Comparison of ENCODE assay signal across 9 cellular contexts in genomic region chr10:3469639-3470020, GRCh38.
DNase-seq lines count a peak whose midpoint lies in the region; ATAC-seq, FAIRE-seq and TF ChIP-seq lines count a peak whose summit lies in the region.
"Had no signal": no experiment of that assay in that cellular context is flagged by ENCODE, and none has a peak within 500 bp of the region (broad histone marks: within the 10 kb centered on the region; RNA-seq: fewer than 3 reads in every experiment).

No MANE protein-coding gene starts in this region.

- no peak overlapping the region for H3K4me3 Mint-ChIP-seq in activated T-helper 2 cell treated with anti-CD3 and anti-CD28 coated beads, Interferon-gamma antibody, Interleukin-2, Interleukin-4, amounts not matched to agents 10 μg/mL and 5 μg/mL and 100 μg/mL, durations not matched to agents 14 hours and 24 hours and 36 hours (ENCODE audit: low read depth)

- intact Hi-C loops in activated T-helper 2 cell treated with anti-CD3 and anti-CD28 coated beads, Interferon-gamma antibody, Interleukin-2, Interleukin-4, amounts not matched to agents 10 μg/mL and 5 μg/mL and 100 μg/mL, durations not matched to agents 14 hours and 24 hours and 36 hours (cut with micrococcal nuclease): loop anchor here (2.0 to 10.0 kb wide), 7 partner anchors 47 to 1183 kb away; no protein-coding TSS in a partner anchor

- peak overlapping the region; percentile 46 for H3K27ac Mint-ChIP-seq in activated T-helper 2 cell treated with anti-CD3 and anti-CD28 coated beads, Interferon-gamma antibody, Interleukin-2, Interleukin-4, amounts not matched to agents 10 μg/mL and 5 μg/mL and 100 μg/mL, durations not matched to agents 14 hours and 24 hours and 36 hours

- H3K27ac ChIP-seq in gastroesophageal sphincter (peak overlapping the region; percentile 89 to 97 (median 92)), skin epidermis (peak overlapping the region in 20 of 21 experiments; percentile 77 to 97 (median 92))

- peak; percentile 28 for FAIRE-seq in GM12891 (lab: Jason Lieb, UNC)

- H3K4me1 ChIP-seq in gastroesophageal sphincter: peaks cover 15 to 85% (median 37%) of the 10 kb centered on the region in 3 donors

- H3K9me3 Mint-ChIP-seq in activated T-helper 2 cell treated with anti-CD3 and anti-CD28 coated beads, Interferon-gamma antibody, Interleukin-2, Interleukin-4, amounts not matched to agents 10 μg/mL and 5 μg/mL and 100 μg/mL, durations not matched to agents 14 hours and 24 hours and 36 hours: no peaks in the 10 kb centered on the region

- DNase-seq in GM12891 (ENCODE audit: insufficient read length, low spot score): no peak
- DNase-seq in activated T-helper 2 cell treated with anti-CD3 and anti-CD28 coated beads, Interferon-gamma antibody, Interleukin-2, Interleukin-4, amounts not matched to agents 10 μg/mL and 5 μg/mL and 100 μg/mL, durations not matched to agents 14 hours and 24 hours and 36 hours (ENCODE audit: low spot score): no peak
- DNase-seq in GM19238 (ENCODE audit: insufficient read length, low spot score): no peak
- no peak for DNase-seq in activated CD8-positive, alpha-beta memory T cell treated with anti-CD3 and anti-CD28 coated beads for 24 hours
- DNase-seq in NCI-H2227 treated with DMSO at 0.1 percent for 48 hours (lab: John Stamatoyannopoulos, UW): no peak
- DNase-seq: NCI-H2081 had no signal

- TF ChIP-seq CTCF in gastroesophageal sphincter (IDR thresholded peaks at IDR 0.05): no peak

- H3K27me3 ChIP-seq in gastroesophageal sphincter: no peaks in the 10 kb centered on the region

- H3K36me3 Mint-ChIP-seq in activated T-helper 2 cell treated with anti-CD3 and anti-CD28 coated beads, Interferon-gamma antibody, Interleukin-2, Interleukin-4, amounts not matched to agents 10 μg/mL and 5 μg/mL and 100 μg/mL, durations not matched to agents 14 hours and 24 hours and 36 hours (ENCODE audit: low read depth): peaks cover 8% of the 10 kb centered on the region

- no peak for TF ChIP-seq POLR2A in GM12891 (IDR thresholded peaks at IDR 0.05; ENCODE audit: low read depth, low read length)
- TF ChIP-seq POLR2A in gastroesophageal sphincter (IDR thresholded peaks at IDR 0.05): no peak

- peaks cover 73% of the 10 kb centered on the region for H3K4me1 Mint-ChIP-seq in activated T-helper 2 cell treated with anti-CD3 and anti-CD28 coated beads, Interferon-gamma antibody, Interleukin-2, Interleukin-4, amounts not matched to agents 10 μg/mL and 5 μg/mL and 100 μg/mL, durations not matched to agents 14 hours and 24 hours and 36 hours (ENCODE audit: low read depth)

- no peaks in the 10 kb centered on the region for H3K9me3 ChIP-seq in gastroesophageal sphincter

- H3K36me3 ChIP-seq in gastroesophageal sphincter: no peaks in the 10 kb centered on the region

- TF ChIP-seq EP300 in gastroesophageal sphincter (IDR thresholded peaks at IDR 0.05): no peak

- WGBS in gastroesophageal sphincter (ENCODE audit: low coverage in 1 of 2), 2 donors: 65 to 67% methylated on average over 2 of the region's 2 CpGs

- no peak overlapping the region for H3K4me3 ChIP-seq in gastroesophageal sphincter
- H3K4me3 ChIP-seq in skin epidermis: no peak overlapping the region

- no peaks in the 10 kb centered on the region for H3K27me3 Mint-ChIP-seq in activated T-helper 2 cell treated with anti-CD3 and anti-CD28 coated beads, Interferon-gamma antibody, Interleukin-2, Interleukin-4, amounts not matched to agents 10 μg/mL and 5 μg/mL and 100 μg/mL, durations not matched to agents 14 hours and 24 hours and 36 hours (ENCODE audit: low read depth)

- ATAC-seq in gastroesophageal sphincter (no peak), GM19395 (IDR thresholded peaks at IDR 0.05; ENCODE audit: unreplicated experiment) (no peak)

TF ChIP-seq in GM12891, 5 proteins besides CTCF, POLR2A, EP300 and RAD21:
- TF ChIP-seq TAF1 (IDR thresholded peaks at IDR 0.05; ENCODE audit: low read depth, low read length) (no peak), SPI1 (IDR thresholded peaks at IDR 0.05; ENCODE audit: low read depth, low read length) (no peak), POU2F2 (IDR thresholded peaks at IDR 0.05; ENCODE audit: low read depth, low read length) (no peak), POLR2AphosphoS5 (IDR thresholded peaks at IDR 0.05; ENCODE audit: low read depth, low read length) (no peak), PAX5 (IDR thresholded peaks at IDR 0.05; ENCODE audit: insufficient read depth, low read length, severe bottlenecking) (no peak)
